Comparison of ENCODE assay signal across 27 cellular contexts in the genomic region with DNA sequence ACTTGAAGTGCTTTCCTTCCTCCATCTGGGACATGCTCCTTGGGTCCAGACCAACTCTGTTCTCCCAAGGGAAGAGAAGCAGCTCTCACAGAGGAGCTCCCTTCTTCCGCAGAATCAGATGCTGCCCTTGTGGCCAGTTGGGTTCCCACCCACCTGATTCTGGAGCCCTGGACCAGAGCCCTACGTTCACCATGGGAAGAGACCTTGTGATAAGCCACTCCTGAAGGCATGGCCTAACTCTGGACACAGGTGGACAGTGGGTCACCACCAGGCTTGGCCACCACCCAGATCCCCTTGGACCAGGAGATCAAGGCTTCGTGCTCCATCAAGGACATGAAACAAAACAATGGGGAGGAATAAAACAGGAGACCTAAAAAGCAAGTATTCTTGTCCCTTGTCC.
"Had no signal": no experiment of that assay in that cellular context is flagged by ENCODE, and none has a peak within 500 bp of the region (broad histone marks: within the 10 kb centered on the region; RNA-seq: fewer than 3 reads in every experiment).

No MANE protein-coding gene starts in this region.

- H3K4me2 ChIP-seq: SK-N-SH had no signal

- H3K36me3 ChIP-seq: ascending aorta, esophagus squamous epithelium, left ventricle myocardium inferior, pancreas, prostate gland, uterus had no signal

- H3K4me1 Mint-ChIP-seq: mesothelial cell of epicardium had no signal

- H3K36me3 Mint-ChIP-seq: activated naive CD8-positive, alpha-beta T cell treated with anti-CD3 and anti-CD28 coated beads, Interleukin-2, amount 10 ng/mL, durations not matched to agents 7 days and 5 days; brain; mesothelial cell of epicardium; type B pancreatic cell had no signal

- H3K4me3 Mint-ChIP-seq: activated CD4-positive, alpha-beta T cell treated with anti-CD3 and anti-CD28 coated beads, Interleukin-2, amount 10 ng/mL, durations not matched to agents 7 days and 5 days; activated naive CD8-positive, alpha-beta T cell treated with anti-CD3 and anti-CD28 coated beads, Interleukin-2, amount 10 ng/mL, durations not matched to agents 7 days and 5 days; activated T-cell treated with anti-CD3 and anti-CD28 coated beads, Interleukin-2, amount 50 U/mL, for 72 hours; brain; mesothelial cell of epicardium; naive B cell; nephron progenitor cell; stimulated activated naive CD8-positive, alpha-beta T cell treated with anti-CD3 and anti-CD28 coated beads, Interleukin-15, amount 100 ng/mL, for 72 hours; T-helper 1 cell treated with Interleukin-12 subunit alpha and Interleukin-12 subunit beta and Interleukin-4 antibody, amounts not matched to agents 30 μg/mL and 1 μg/mL, for 36 hours; type B pancreatic cell had no signal

- H3K27ac ChIP-seq: ascending aorta, esophagus squamous epithelium, left ventricle myocardium inferior, pancreas, prostate gland, uterus had no signal

- H3K27me3 ChIP-seq: ascending aorta, pancreas, uterus had no signal

- H3K9me3 Mint-ChIP-seq: activated T-cell treated with anti-CD3 and anti-CD28 coated beads, Interleukin-2, amount 50 U/mL, for 72 hours; stimulated activated naive CD8-positive, alpha-beta T cell treated with anti-CD3 and anti-CD28 coated beads, Interleukin-15, amount 100 ng/mL, for 72 hours; type B pancreatic cell had no signal

- ATAC-seq: pancreas had no signal

- H3K4me1 ChIP-seq: left ventricle myocardium inferior, pancreas, prostate gland, uterus had no signal

- DNase-seq: activated CD4-positive, alpha-beta T cell treated with anti-CD3 and anti-CD28 coated beads, Interleukin-2, amount 10 ng/mL, durations not matched to agents 7 days and 5 days; activated CD4-positive, CD25-positive, alpha-beta regulatory T cell treated with anti-CD3 and anti-CD28 coated beads, Interleukin-2, amount 50 U/mL, for 72 hours; activated effector memory CD4-positive, alpha-beta T cell treated with Interleukin-2 at 50 U/mL for 16 hours; activated naive CD4-positive, alpha-beta T cell treated with Interleukin-2 at 50 U/mL for 16 hours; activated naive CD8-positive, alpha-beta T cell treated with anti-CD3 and anti-CD28 coated beads, Interleukin-2, amount 10 ng/mL, durations not matched to agents 7 days and 5 days; activated T-cell treated with anti-CD3 and anti-CD28 coated beads, Interleukin-2, amount 50 U/mL, for 72 hours; esophagus squamous epithelium; left ventricle myocardium inferior; naive B cell; nephron progenitor cell; pancreas; retina; SK-N-SH; stimulated activated CD4-positive, alpha-beta T cell treated with anti-CD3 and anti-CD28 coated beads, Interleukin-12 subunit alpha, Interleukin-12 subunit beta, amount 100 ng/mL, for 4 hours; stimulated activated CD4-positive, alpha-beta T cell treated with anti-CD3 and anti-CD28 coated beads, Interleukin-4, amount 100 ng/mL, for 1 hour; stimulated activated naive CD8-positive, alpha-beta T cell treated with anti-CD3 and anti-CD28 coated beads, Interleukin-15, amount 100 ng/mL, for 72 hours; substantia nigra; SW 1271; T-helper 9 cell; uterus had no signal

- H3K4me3 ChIP-seq: ascending aorta, esophagus squamous epithelium, left ventricle myocardium inferior, pancreas, prostate gland, skin epidermis, uterus had no signal

- H3K9me3 ChIP-seq: ascending aorta, esophagus squamous epithelium, left ventricle myocardium inferior, pancreas, prostate gland, SK-N-SH, uterus had no signal

- H3K9ac ChIP-seq: SK-N-SH had no signal

- H3K27ac Mint-ChIP-seq: activated CD4-positive, alpha-beta T cell treated with anti-CD3 and anti-CD28 coated beads, Interleukin-2, amount 10 ng/mL, durations not matched to agents 7 days and 5 days; activated T-cell treated with anti-CD3 and anti-CD28 coated beads, Interleukin-2, amount 50 U/mL, for 72 hours; brain; mesothelial cell of epicardium; naive B cell; nephron progenitor cell; T-helper 1 cell treated with Interleukin-12 subunit alpha and Interleukin-12 subunit beta and Interleukin-4 antibody, amounts not matched to agents 30 μg/mL and 1 μg/mL, for 36 hours; type B pancreatic cell had no signal
